8 cellular contexts compared by ENCODE assay signal in genomic region chr3:129627350-129628168, GRCh38. TPM values are rescaled to one million over a fixed set of nuclear protein-coding genes. Genes with fewer than 3 reads are reported as not detected.
DNase-seq lines count a peak whose midpoint lies in the region; FAIRE-seq and TF ChIP-seq lines count a peak whose summit lies in the region.

No MANE protein-coding gene starts in this region.

- H3K27ac ChIP-seq in CD4-positive, alpha-beta memory T cell (ENCODE audit: low read depth, low read length), result peak overlapping the region; percentile 18
- H3K27ac ChIP-seq in KMS-11, result peak overlapping the region; percentile 50

- POLR2A ChIA-PET in CD4-positive, alpha-beta memory T cell (lab: Charles Lee; ENCODE audit: partially characterized antibody), result interaction anchor here (1.0 to 3.0 kb wide), 9 partner anchors 20 to 265 kb away, joined by 3 to 17 read pairs (median 7); partner anchors contain the start of genes IFT122, MBD4, PLXND1 and TMCC1

- H3K4me3 Mint-ChIP-seq in CD4-positive, alpha-beta memory T cell, result peak overlapping the region; percentile 87 to 93 (median 90)
- peak overlapping the region; percentile 86 to 89 (median 88) for H3K4me3 Mint-ChIP-seq in nephron

- peak overlapping the region; percentile 64 to 70 for H3K4me3 ChIP-seq in CD4-positive, alpha-beta memory T cell (ENCODE audit: low read length in 2 of 2)
- H3K4me3 ChIP-seq in KMS-11 (IDR thresholded peaks at IDR 0.05; ENCODE audit: insufficient read depth, low read depth, low read length), result peak overlapping the region; percentile 47

- peak overlapping the region; percentile 86; the same call in 1 of the 2 replicates for H3K9ac ChIP-seq in KMS-11

- H3K4me1 ChIP-seq in CD4-positive, alpha-beta memory T cell (ENCODE audit: insufficient read depth, low read length), result peaks cover 10% of the 10 kb centered on the region
- H3K4me1 ChIP-seq in KMS-11 (ENCODE audit: low read depth, poor library complexity, severe bottlenecking), result peaks cover 11% of the 10 kb centered on the region

- TF ChIP-seq CTCF in GM20000 (IDR thresholded peaks at IDR 0.05; ENCODE audit: extremely low read depth, missing control alignments) (peak; percentile 91), KMS-11 (conservative IDR thresholded peaks at IDR 0.05; ENCODE audit: low read depth, low read length) (0 out of 2 replicates have a peak, but pooled peaks have one; percentile 27), nephron (IDR thresholded peaks at IDR 0.05; ENCODE audit: unreplicated experiment in 3 of 3) (peak; percentile 81 to 85 (median 82))

- no peaks in the 10 kb centered on the region for H3K36me3 ChIP-seq in CD4-positive, alpha-beta memory T cell (ENCODE audit: insufficient read depth, low read length)
- H3K36me3 ChIP-seq in KMS-11 (ENCODE audit: insufficient read depth), result no peaks in the 10 kb centered on the region

- peak overlapping the region; percentile 96 for H2AFZ ChIP-seq in KMS-11 (ENCODE audit: low read depth)

- H3K27me3 ChIP-seq in CD4-positive, alpha-beta memory T cell (ENCODE audit: insufficient read depth, low read length), result no peaks in the 10 kb centered on the region
- no peaks in the 10 kb centered on the region for H3K27me3 ChIP-seq in KMS-11 (ENCODE audit: insufficient read depth, low read depth)

- no peaks in the 10 kb centered on the region for H3K9me3 ChIP-seq in CD4-positive, alpha-beta memory T cell (ENCODE audit: control insufficient read depth in 1 of 2, low read length in 2 of 2)

- peak overlapping the region; percentile 64 to 92 (median 88) for H3K27ac Mint-ChIP-seq in CD4-positive, alpha-beta memory T cell
- peak overlapping the region; percentile 84 to 91 (median 90) for H3K27ac Mint-ChIP-seq in nephron

- H4K20me1 ChIP-seq in KMS-11 (ENCODE audit: insufficient read depth), result no peaks in the 10 kb centered on the region

- CTCF ChIA-PET in CD4-positive, alpha-beta memory T cell (lab: Charles Lee; ENCODE audit: partially characterized antibody), result interaction anchor here (0.7 to 4.3 kb wide), 24 partner anchors 9 to 374 kb away, joined by 3 to 40 read pairs (median 4); no protein-coding TSS in a partner anchor

- H3K4me1 Mint-ChIP-seq in CD4-positive, alpha-beta memory T cell, result peaks cover 7 to 22% (median 17%) of the 10 kb centered on the region in 4 donors
- peaks cover 24% of the 10 kb centered on the region for H3K4me1 Mint-ChIP-seq in nephron

- H3K4me2 ChIP-seq in KMS-11, result peak overlapping the region; percentile 96

- H3K79me2 ChIP-seq in KMS-11 (ENCODE audit: insufficient read depth, low read depth), result no peaks in the 10 kb centered on the region

- no peaks in the 10 kb centered on the region for H3K27me3 Mint-ChIP-seq in CD4-positive, alpha-beta memory T cell
- no peaks in the 10 kb centered on the region for H3K27me3 Mint-ChIP-seq in nephron (ENCODE audit: low read depth)

- H3K36me3 Mint-ChIP-seq in CD4-positive, alpha-beta memory T cell, result no peaks in the 10 kb centered on the region
- H3K36me3 Mint-ChIP-seq in nephron (ENCODE audit: low read depth), result no peaks in the 10 kb centered on the region

- peak; percentile 12 for FAIRE-seq in RCC 7860 (lab: Jason Lieb, UNC)

- intact Hi-C loops in CD4-positive, alpha-beta memory T cell (cut with micrococcal nuclease), result loop anchor here (1.0 to 5.0 kb wide), 8 partner anchors 21 to 485 kb away; partner anchors contain the start of gene PLXND1

- H3K9me3 Mint-ChIP-seq in CD4-positive, alpha-beta memory T cell, result no peaks in the 10 kb centered on the region
- H3K9me3 Mint-ChIP-seq in nephron, result no peaks in the 10 kb centered on the region

- peak; percentile 68 to 73 (median 69) for DNase-seq in CD4-positive, alpha-beta memory T cell
- DNase-seq in GM20000 (ENCODE audit: low spot score) (peak; percentile 87), RCC 7860 (ENCODE audit: low spot score) (peak; percentile 57), fibroblast of the conjunctiva (ENCODE audit: low read depth) (peak; percentile 68), superior temporal gyrus (ENCODE audit: extremely low spot score) (peak; percentile 91)
- DNase-seq in activated effector memory CD4-positive, alpha-beta T cell treated with anti-CD3 and anti-CD28 coated beads, Interleukin-2, amount 50 U/mL, for 16 hours, result peak; percentile 84

RNA-seq across cellular contexts. Expression of gene PLXND1, which starts 21.1 kb away (rescaled TPM):
- total RNA-seq in CD4-positive, alpha-beta memory T cell, result 10 to 100 TPM; 71.4 to 72.5 TPM
- polyA plus RNA-seq in CD4-positive, alpha-beta memory T cell, result 1 to 10 TPM in 1 of 2 donors, under 1 TPM in 1; 0.03 to 8.9 TPM

Comparison
In these comparisons a context has a peak if more than half of its experiments do, and no peak if none do; other contexts are left out.
1. Peak in every context shown above with its lines: DNase-seq, H3K4me3 ChIP-seq and H3K27ac ChIP-seq.
2. CTCF ChIP-seq: peak in every context shown above with its lines; median percentile 91 in GM20000; 82 in nephron; 27 in KMS-11.